In the genomic region with DNA sequence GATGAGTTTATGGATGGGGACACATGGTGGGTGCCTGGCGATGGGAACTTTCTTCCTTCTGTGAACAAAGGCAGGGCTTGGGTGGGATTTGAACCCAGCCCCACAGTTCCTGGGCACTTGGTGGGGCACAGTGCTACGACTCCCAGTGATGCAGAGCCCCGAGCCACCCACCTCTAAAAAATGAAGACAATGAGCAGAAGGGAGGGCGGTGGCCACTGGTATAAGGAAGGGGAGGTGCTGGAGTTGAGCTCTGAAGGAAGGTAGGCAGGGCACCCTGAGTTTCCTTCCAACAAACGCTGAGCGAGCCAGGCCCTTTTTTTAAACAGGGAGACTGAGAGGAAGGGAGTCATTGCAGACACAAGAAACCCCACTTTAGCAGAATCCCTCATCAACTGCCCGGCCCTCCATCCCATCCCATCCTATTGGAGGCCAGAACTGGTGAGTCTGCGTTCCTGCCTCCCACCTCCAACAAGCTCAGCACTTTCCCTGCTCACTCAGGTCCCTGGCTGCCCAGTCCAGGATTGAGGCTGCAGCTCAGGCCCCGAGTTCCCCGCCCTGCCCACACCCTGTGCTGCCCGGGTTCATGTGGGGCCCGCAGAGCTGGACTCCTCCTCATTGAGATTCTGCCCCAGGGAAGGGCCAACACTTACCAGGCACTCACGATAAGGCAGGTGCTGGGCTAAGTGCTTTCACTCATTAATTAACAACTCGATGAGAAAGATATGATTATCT, we compare ENCODE assay signal across 28 cellular contexts. TPM values are rescaled to one million over a fixed set of nuclear protein-coding genes. Genes with fewer than 3 reads are reported as not detected.
"Had no signal": no experiment of that assay in that cellular context is flagged by ENCODE, and none has a peak within 500 bp of the region (broad histone marks: within the 10 kb centered on the region; RNA-seq: fewer than 3 reads in every experiment).

No MANE protein-coding gene starts in this region.

- DNase-seq: activated CD4-positive, alpha-beta T cell treated with anti-CD3 and anti-CD28 coated beads for 4 hours; activated CD8-positive, alpha-beta memory T cell treated with anti-CD3 and anti-CD28 coated beads, Interleukin-2, amount 50 U/mL, for 48 hours; activated CD8-positive, alpha-beta T cell treated with anti-CD3 and anti-CD28 coated beads for 36 hours; activated effector memory CD4-positive, alpha-beta T cell treated with Interleukin-2 at 50 U/mL for 16 hours; activated naive CD4-positive, alpha-beta T cell treated with Interleukin-2 at 50 U/mL for 16 hours; activated T-cell treated with anti-CD3 and anti-CD28 coated beads, Interleukin-2, amount 50 U/mL, for 1 hour; amygdala; Kasumi-1; KBM-7; NCI-H1048; NCI-H187; NCI-H2081; NCI-H2227 treated with DMSO at 0.1 percent for 48 hours; NCI-H446 treated with DMSO at 0.1 percent for 48 hours; NCI-H524 treated with DMSO at 0.1 percent for 48 hours; NCI-H774; NK-92 treated with Interleukin-12 subunit alpha and Interleukin-12 subunit beta, amount 100 ng/mL, for 24 hours; OCI-M1; SHP77 treated with DMSO at 0.1 percent for 48 hours had no signal

- H3K27ac ChIP-seq: RWPE1 had no signal

- H3K9me3 Mint-ChIP-seq: activated CD8-positive, alpha-beta T cell treated with anti-CD3 and anti-CD28 coated beads for 36 hours; activated T-helper 1 cell treated with anti-CD3 and anti-CD28 coated beads, Interleukin-12 subunit alpha, Interleukin-12 subunit beta, Interleukin-2, Interleukin-4 antibody, amounts not matched to agents 30 ng/mL and 10 ng/mL and 1 ng/mL, durations not matched to agents 14 hours and 24 hours and 36 hours; central memory CD8-positive, alpha-beta T cell; T-helper 1 cell treated with Interleukin-12 subunit alpha and Interleukin-12 subunit beta and Interleukin-4 antibody, amounts not matched to agents 30 μg/mL and 1 μg/mL, for 36 hours had no signal

- H3K36me3 Mint-ChIP-seq: activated naive CD8-positive, alpha-beta T cell; brain had no signal

- H3K27ac Mint-ChIP-seq: activated CD8-positive, alpha-beta T cell treated with anti-CD3 and anti-CD28 coated beads for 36 hours; activated naive CD8-positive, alpha-beta T cell; activated T-helper 1 cell treated with anti-CD3 and anti-CD28 coated beads, Interleukin-12 subunit alpha, Interleukin-12 subunit beta, Interleukin-2, Interleukin-4 antibody, amounts not matched to agents 30 ng/mL and 10 ng/mL and 1 ng/mL, durations not matched to agents 14 hours and 24 hours and 36 hours; T-helper 1 cell treated with Interleukin-12 subunit alpha and Interleukin-12 subunit beta and Interleukin-4 antibody, amounts not matched to agents 30 μg/mL and 1 μg/mL, for 36 hours had no signal

- FAIRE-seq: astrocyte had no signal

- H3K27me3 Mint-ChIP-seq: activated CD8-positive, alpha-beta T cell treated with anti-CD3 and anti-CD28 coated beads for 36 hours; activated naive CD8-positive, alpha-beta T cell; brain had no signal

- ATAC-seq: activated CD4-positive, CD25-positive, alpha-beta regulatory T cell treated with anti-CD3 and anti-CD28 coated beads, Interleukin-2, amount 50 U/mL, for 24 hours; activated CD8-positive, alpha-beta T cell treated with anti-CD3 and anti-CD28 coated beads for 36 hours; Panc1 had no signal

- H3K4me3 Mint-ChIP-seq: activated CD8-positive, alpha-beta T cell treated with anti-CD3 and anti-CD28 coated beads for 36 hours; activated naive CD8-positive, alpha-beta T cell; activated T-helper 1 cell treated with anti-CD3 and anti-CD28 coated beads, Interleukin-12 subunit alpha, Interleukin-12 subunit beta, Interleukin-2, Interleukin-4 antibody, amounts not matched to agents 30 ng/mL and 10 ng/mL and 1 ng/mL, durations not matched to agents 14 hours and 24 hours and 36 hours; brain; central memory CD8-positive, alpha-beta T cell; T-helper 1 cell treated with Interleukin-12 subunit alpha and Interleukin-12 subunit beta and Interleukin-4 antibody, amounts not matched to agents 30 μg/mL and 1 μg/mL, for 36 hours had no signal

- H3K4me1 Mint-ChIP-seq: central memory CD8-positive, alpha-beta T cell had no signal

RNA-seq across cellular contexts. Expression of gene LINGO1, which starts 57.3 kb away (rescaled TPM):
- total RNA-seq: activated CD8-positive, alpha-beta T cell treated with anti-CD3 and anti-CD28 coated beads for 36 hours; activated T-helper 1 cell treated with anti-CD3 and anti-CD28 coated beads, Interleukin-12 subunit alpha, Interleukin-12 subunit beta, Interleukin-2, Interleukin-4 antibody, amounts not matched to agents 30 ng/mL and 10 ng/mL and 1 ng/mL, durations not matched to agents 14 hours and 24 hours and 36 hours had no signal
